8 cellular contexts compared by ENCODE assay signal in genomic region chr3:149971403-149972075, GRCh38. TPM values are rescaled to one million over a fixed set of nuclear protein-coding genes. Genes with fewer than 3 reads are reported as not detected.
DNase-seq lines count a peak whose midpoint lies in the region; ATAC-seq, FAIRE-seq and TF ChIP-seq lines count a peak whose summit lies in the region.

No MANE protein-coding gene starts in this region.

- no peak for TF ChIP-seq POLR2A in GM12891 (IDR thresholded peaks at IDR 0.05; ENCODE audit: low read depth, low read length)

- peak overlapping the region in 5 of 6 donors; percentile 24 to 96 (median 92) for H3K27ac Mint-ChIP-seq in naive B cell

- FAIRE-seq in GM12891 (lab: Jason Lieb, UNC) = no peak

- H3K4me1 Mint-ChIP-seq in naive B cell = peaks cover 17 to 19% (median 18%) of the 10 kb centered on the region in 3 donors

- peak overlapping the region; percentile 63 for H3K4me3 ChIP-seq in fibroblast of mammary gland (ENCODE audit: control insufficient read depth, low read depth, low read length)

- peak overlapping the region; percentile 91 to 97 (median 96) for H3K4me3 Mint-ChIP-seq in naive B cell

- peak overlapping the region; percentile 80 for H3K27ac ChIP-seq in temporal lobe (ENCODE audit: low read depth, low read length)

- peaks cover 0 to 5% (median 0%) of the 10 kb centered on the region in 7 donors for H3K9me3 Mint-ChIP-seq in naive B cell

- DNase-seq in GM12891 (ENCODE audit: insufficient read length, low spot score) (peak; percentile 18), NCI-H748 treated with DMSO at 0.1 percent for 48 hours (lab: John Stamatoyannopoulos, UW) (peak; percentile 83), fibroblast of mammary gland (ENCODE audit: low read depth) (peak; percentile 71), naive B cell (peak; percentile 33), GM19240 (ENCODE audit: insufficient read length, low spot score) (no peak)
- peak; percentile 1 to 9 for DNase-seq in activated T-helper 1 cell treated with anti-CD3 and anti-CD28 coated beads, Interleukin-2, amount 50 U/mL, for 16 hours (ENCODE audit: low read depth in 1 of 2, low spot score in 1 of 2)

- TF ChIP-seq CTCF in fibroblast of mammary gland (conservative IDR thresholded peaks at IDR 0.05; ENCODE audit: control insufficient read depth, insufficient read depth, low read depth, low read length) = no peak

- no peaks in the 10 kb centered on the region for H3K36me3 Mint-ChIP-seq in naive B cell

- peak; percentile 3 for ATAC-seq in HG03280 (IDR thresholded peaks at IDR 0.05; ENCODE audit: unreplicated experiment)
- peak; percentile 13 to 20 for ATAC-seq in naive B cell (ENCODE audit: low read depth in 2 of 2)

- H3K27me3 Mint-ChIP-seq in naive B cell = peaks cover 11 to 23% (median 19%) of the 10 kb centered on the region in 3 donors

TF ChIP-seq in GM12891, 5 proteins besides CTCF, POLR2A, EP300 and RAD21:
- TF ChIP-seq POLR2AphosphoS5 (IDR thresholded peaks at IDR 0.05; ENCODE audit: low read depth, low read length) = no peak
- no peak for TF ChIP-seq PAX5 (IDR thresholded peaks at IDR 0.05; ENCODE audit: insufficient read depth, low read length, severe bottlenecking)
- TF ChIP-seq POU2F2 (IDR thresholded peaks at IDR 0.05; ENCODE audit: low read depth, low read length) = no peak
- TF ChIP-seq TAF1 (IDR thresholded peaks at IDR 0.05; ENCODE audit: low read depth, low read length) = no peak
- TF ChIP-seq SPI1 (IDR thresholded peaks at IDR 0.05; ENCODE audit: low read depth, low read length) = no peak

RNA-seq across cellular contexts. Expression of gene PFN2, which starts 0.8 kb away (rescaled TPM):
- polyA plus RNA-seq in GM12891 (2012; ENCODE audit: low read depth, missing spikeins) = 2.6 TPM
- polyA plus RNA-seq in naive B cell (ENCODE audit: low read depth in 6 of 6) = 1 to 10 TPM in 5 of 6 donors, under 1 TPM in 1; 0.79 to 5.2 (median 2.1) TPM
- total RNA-seq in temporal lobe = 350 TPM
